Comparison of ENCODE assay signal across 14 cellular contexts in genomic region chr10:69446229-69446628, GRCh38. TPM values are rescaled to one million over a fixed set of nuclear protein-coding genes. Genes with fewer than 3 reads are reported as not detected.
DNase-seq lines count a peak whose midpoint lies in the region; FAIRE-seq and TF ChIP-seq lines count a peak whose summit lies in the region.
"Had no signal": no experiment of that assay in that cellular context is flagged by ENCODE, and none has a peak within 500 bp of the region (broad histone marks: within the 10 kb centered on the region; RNA-seq: fewer than 3 reads in every experiment).

No MANE protein-coding gene starts in this region.

- no peaks in the 10 kb centered on the region for H3K9me3 ChIP-seq in astrocyte (ENCODE audit: insufficient read depth, low read depth, low read length)
- H3K9me3 ChIP-seq in transverse colon, result no peaks in the 10 kb centered on the region

- TF ChIP-seq POLR2A in transverse colon (IDR thresholded peaks at IDR 0.05), result no peak

- no peak for TF ChIP-seq CTCF in HFFc6 (IDR thresholded peaks at IDR 0.05)
- no peak for TF ChIP-seq CTCF in astrocyte (IDR thresholded peaks at IDR 0.05; ENCODE audit: insufficient read depth, low read depth, low read length)
- TF ChIP-seq CTCF in transverse colon (IDR thresholded peaks at IDR 0.05), result no peak

- peak overlapping the region; percentile 29 for H3K4me3 Mint-ChIP-seq in HFFc6
- peak overlapping the region; percentile 5 for H3K4me3 Mint-ChIP-seq in astrocyte (ENCODE audit: unreplicated experiment)
- H3K4me3 Mint-ChIP-seq: brain; CD4-positive, alpha-beta T cell; naive B cell had no signal

- no peaks in the 10 kb centered on the region for H3K36me3 Mint-ChIP-seq in HFFc6 (ENCODE audit: low read depth)
- no peaks in the 10 kb centered on the region for H3K36me3 Mint-ChIP-seq in astrocyte (ENCODE audit: low read depth, unreplicated experiment)
- H3K36me3 Mint-ChIP-seq: brain, naive B cell had no signal

- H3K4me3 ChIP-seq in astrocyte (ENCODE audit: insufficient read depth, low read depth, low read length) (no peak overlapping the region), transverse colon (no peak overlapping the region)

- no peak for TF ChIP-seq EP300 in transverse colon (IDR thresholded peaks at IDR 0.05; ENCODE audit: low read depth)

- intact Hi-C loops in transverse colon (cut with DNase I; ENCODE audit: low total_unique reads), result no loop called here

- H3K4me1 ChIP-seq in astrocyte (ENCODE audit: insufficient read depth, low read length) (peaks cover 12% of the 10 kb centered on the region), transverse colon (peaks cover 14 to 42% (median 39%) of the 10 kb centered on the region in 4 donors)

- H4K20me1 ChIP-seq in astrocyte (ENCODE audit: insufficient read depth, low read length), result no peaks in the 10 kb centered on the region

- no peak overlapping the region for H2AFZ ChIP-seq in astrocyte (ENCODE audit: low read depth, low read length)

- H3K27me3 ChIP-seq in astrocyte (ENCODE audit: insufficient read depth, low read length) (no peaks in the 10 kb centered on the region), transverse colon (no peaks in the 10 kb centered on the region)

- H3K4me2 ChIP-seq in astrocyte (ENCODE audit: low read length), result peak overlapping the region; percentile 40

- H3K4me1 Mint-ChIP-seq in HFFc6 (ENCODE audit: low read depth) (peaks cover 70% of the 10 kb centered on the region), astrocyte (ENCODE audit: low read depth, unreplicated experiment) (peaks cover 32% of the 10 kb centered on the region)

- H3K27ac Mint-ChIP-seq in HFFc6 (peak overlapping the region; percentile 83), astrocyte (ENCODE audit: unreplicated experiment) (peak overlapping the region; percentile 55)
- H3K27ac Mint-ChIP-seq: CD4-positive, alpha-beta T cell; naive B cell had no signal

- H3K9me3 Mint-ChIP-seq in HFFc6 (0 out of 2 replicates have a peak, but pooled peaks cover 3% of the 10 kb centered on the region), astrocyte (ENCODE audit: unreplicated experiment) (peaks cover 6% of the 10 kb centered on the region)
- H3K9me3 Mint-ChIP-seq: CD4-positive, alpha-beta T cell had no signal

- no peak overlapping the region for H3K9ac ChIP-seq in astrocyte (ENCODE audit: low read length)

- in situ Hi-C loops in transverse colon (cut with MboI; ENCODE audit: low pct_ligation_motif_present in 1 of 4, low pct_unique_long_range_greater_than_20kb in 1 of 4, low sequenced_read_pairs in 3 of 4), result no loop called here

- H3K27ac ChIP-seq in astrocyte (ENCODE audit: low read depth, low read length) (peak overlapping the region; percentile 34), transverse colon (peak overlapping the region; percentile 20 to 54 (median 46))

- no peak for FAIRE-seq in astrocyte (lab: Jason Lieb, UNC)

- H3K36me3 ChIP-seq in astrocyte (ENCODE audit: insufficient read depth, low read length), result no peaks in the 10 kb centered on the region
- no peaks in the 10 kb centered on the region for H3K36me3 ChIP-seq in transverse colon

- no peaks in the 10 kb centered on the region for H3K79me2 ChIP-seq in astrocyte (ENCODE audit: insufficient read depth, low read length)

- H3K27me3 Mint-ChIP-seq in HFFc6 (ENCODE audit: insufficient read depth) (peaks cover 2% of the 10 kb centered on the region), astrocyte (ENCODE audit: low read depth, unreplicated experiment) (peaks cover 3% of the 10 kb centered on the region)

- DNase-seq in HFFc6 (no peak), astrocyte (ENCODE audit: low read depth) (no peak), iris pigment epithelial cell (ENCODE audit: low read depth) (peak; percentile 48), transverse colon (no peak), NCI-H446 treated with DMSO at 0.1 percent for 48 hours (lab: John Stamatoyannopoulos, UW) (no peak)
- no peak for DNase-seq in activated CD8-positive, alpha-beta memory T cell treated with anti-CD3 and anti-CD28 coated beads, Interleukin-2, amount 50 U/mL, for 48 hours
- DNase-seq in stimulated activated CD4-positive, alpha-beta T cell treated with anti-CD3 and anti-CD28 coated beads, Interleukin-1b, Interleukin-23, amount 100 ng/mL, for 48 hours, result no peak
- DNase-seq: activated naive CD4-positive, alpha-beta T cell; CD4-positive, alpha-beta T cell; DND-41; naive B cell; NCI-H1694 had no signal

RNA-seq across cellular contexts. Expression of gene TSPAN15, which starts 5.0 kb away (rescaled TPM):
- total RNA-seq in HFFc6 (2021; fragmentation: NEBNext Ultra II Directional; extraction: Animal tissue kit (Norgen Biotek cat#: 25700)), result 1 to 10 TPM; 1.8 to 4.0 (median 2.1) TPM
- total RNA-seq in astrocyte (8.7 and 9.4 TPM in 2 replicates), transverse colon (100 to 1,000 TPM in 3 of 4 donors, 10 to 100 TPM in 1; 97.7 to 152 (median 148) TPM)

RNA-seq across cellular contexts. Expression of gene TACR2, which starts 29.5 kb away (rescaled TPM):
- not detected for total RNA-seq in HFFc6 (2021; fragmentation: NEBNext Ultra II Directional; extraction: Animal tissue kit (Norgen Biotek cat#: 25700))
- total RNA-seq in astrocyte (not detected in 2 replicates), transverse colon (100 to 1,000 TPM in 2 of 4 donors, 10 to 100 TPM in 2; 18.9 to 241 (median 78.9) TPM)
- total RNA-seq: CD4-positive, alpha-beta T cell; progenitor cell of endocrine pancreas had no signal

Comparison
In these comparisons a context has a peak if more than half of its experiments do, and no peak if none do; other contexts are left out.
1. RNA of gene TACR2, which starts 29.5 kb away (total RNA-seq): 18.9 to 241 TPM in transverse colon; not detected in HFFc6 and not detected in astrocyte; every median in the first group is over 10 times any median in the second.